In genomic region chr1:164602142-164602429, GRCh38 we compare ENCODE assay signal across 9 cellular contexts. TPM values are rescaled to one million over a fixed set of nuclear protein-coding genes. Genes with fewer than 3 reads are reported as not detected.
DNase-seq lines count a peak whose midpoint lies in the region; ATAC-seq and TF ChIP-seq lines count a peak whose summit lies in the region.
"Had no signal": no experiment of that assay in that cellular context is flagged by ENCODE, and none has a peak within 500 bp of the region (broad histone marks: within the 10 kb centered on the region; RNA-seq: fewer than 3 reads in every experiment).

No MANE protein-coding gene starts in this region.

- peaks cover 2% of the 10 kb centered on the region for H3K36me3 Mint-ChIP-seq in chondrocyte (ENCODE audit: low read depth)
- H3K36me3 Mint-ChIP-seq in activated T-cell treated with anti-CD3 and anti-CD28 coated beads, Interleukin-2, amount 50 U/mL, for 4 hours (ENCODE audit: insufficient read depth): no peaks in the 10 kb centered on the region

- H3K27ac ChIP-seq in HCT116 (ENCODE audit: low read depth, low read length) (peak overlapping the region; percentile 64), heart right ventricle (peak overlapping the region in 6 of 10 donors; percentile 23 to 69 (median 46)), sigmoid colon (peak overlapping the region; percentile 67 to 83 (median 73))

- H3K4me3 ChIP-seq in HCT116 (replicated peaks in 1 of 2; ENCODE audit: low read depth in 1 of 2, low read length in 2 of 2): peak overlapping the region in 1 of 2 experiments; percentile 39; a peak in 2 of 4 replicates
- H3K4me3 ChIP-seq in NT2/D1 (ENCODE audit: insufficient read length, low read depth): no peak overlapping the region
- no peak overlapping the region for H3K4me3 ChIP-seq in heart right ventricle
- peak overlapping the region in 1 of 4 donors; percentile 11 for H3K4me3 ChIP-seq in sigmoid colon

- H3K9me3 ChIP-seq in HCT116 (ENCODE audit: control insufficient read depth in 1 of 2, insufficient read depth in 1 of 2, low read depth in 1 of 2, low read length in 2 of 2) (no peaks in the 10 kb centered on the region), NT2/D1 (ENCODE audit: insufficient read depth, low read length) (no peaks in the 10 kb centered on the region), heart right ventricle (no peaks in the 10 kb centered on the region), sigmoid colon (no peaks in the 10 kb centered on the region)

- TF ChIP-seq POLR2A in HCT116 (IDR thresholded peaks at IDR 0.05; ENCODE audit: borderline replicate concordance, extremely low read depth, insufficient read depth, insufficient read length): no peak
- no peak for TF ChIP-seq POLR2A in sigmoid colon (IDR thresholded peaks at IDR 0.05)

- 0 out of 2 replicates have a peak, but pooled peaks have one; percentile 26 for TF ChIP-seq RAD21 in HCT116 (IDR thresholded peaks at IDR 0.05; ENCODE audit: low read depth)

- no peak for TF ChIP-seq EP300 in sigmoid colon (IDR thresholded peaks at IDR 0.05)

- no TSS peak for BruUV-seq in HCT116 (replicated peaks; lab: Mats Ljungman, UMichigan)

- no peak for TF ChIP-seq CTCF in HCT116 (IDR thresholded peaks at IDR 0.05 in 2 of 3, conservative IDR thresholded peaks at IDR 0.05 in 1 of 3; ENCODE audit: borderline replicate concordance in 1 of 3, insufficient read depth in 1 of 3, low read depth in 2 of 3, low read length in 2 of 3)
- TF ChIP-seq CTCF in heart right ventricle (IDR thresholded peaks at IDR 0.05): no peak
- no peak for TF ChIP-seq CTCF in sigmoid colon (IDR thresholded peaks at IDR 0.05)
- TF ChIP-seq CTCF in chondrocyte (IDR thresholded peaks at IDR 0.05): no peak

- DNase-seq in HCT116 (ENCODE audit: low read depth, low spot score) (peak; percentile 39), NT2/D1 (ENCODE audit: low read depth, low spot score) (no peak), heart right ventricle (no peak), sigmoid colon (no peak), chondrocyte (ENCODE audit: low spot score) (no peak)
- no peak for DNase-seq in activated T-cell treated with anti-CD3 and anti-CD28 coated beads, Interleukin-2, amount 50 U/mL, for 4 hours
- DNase-seq: activated CD4-positive, alpha-beta T cell treated with anti-CD3 and anti-CD28 coated beads, Interleukin-2, amount 50 U/mL, for 4 hours had no signal

- H3K4me1 ChIP-seq in HCT116 (ENCODE audit: control insufficient read depth in 1 of 2, insufficient read depth in 2 of 2, low read length in 2 of 2) (peaks cover 23 to 32% of the 10 kb centered on the region in 2 experiments), NT2/D1 (ENCODE audit: insufficient read depth, insufficient read length) (peaks cover 14% of the 10 kb centered on the region), heart right ventricle (peaks cover 3 to 64% (median 38%) of the 10 kb centered on the region in 9 donors), sigmoid colon (peaks cover 0 to 98% (median 85%) of the 10 kb centered on the region in 4 donors)

- CTCF ChIA-PET in HCT116 (lab: Charles Lee): interaction anchor here (0.9 kb wide), 1 partner anchor 8 kb away, joined by 4 read pairs; no protein-coding TSS in a partner anchor

- intact Hi-C loops in HCT116 (cut with micrococcal nuclease): loop anchor here (2.0 kb wide), 1 partner anchor 43 kb away; the partner anchor contains the start of gene PBX1
- intact Hi-C loops in heart right ventricle (cut with DNase I): loop anchor here in 1 of 10 donors (5.0 kb wide), 1 partner anchor 40 kb away; no protein-coding TSS in a partner anchor
- intact Hi-C loops in sigmoid colon (cut with DNase I): no loop called here

- RAD21 ChIA-PET in HCT116 (lab: Charles Lee; ENCODE audit: low non-redundant PET in 1 of 2, low total read pairs in 2 of 2, uncharacterized antibody in 2 of 2, unreplicated experiment in 2 of 2): interaction anchor here in 1 of 2 experiments (1.3 kb wide), 1 partner anchor 10 kb away, joined by 4 read pairs; no protein-coding TSS in a partner anchor

- POLR2A ChIA-PET in HCT116 (lab: Charles Lee): interaction anchor here (0.7 to 1.4 kb wide), 5 partner anchors 8 to 43 kb away, joined by 3 to 5 read pairs (median 3); partner anchors contain the start of gene PBX1

- no peaks in the 10 kb centered on the region for H3K27me3 Mint-ChIP-seq in chondrocyte (ENCODE audit: low read depth)
- H3K27me3 Mint-ChIP-seq in activated T-cell treated with anti-CD3 and anti-CD28 coated beads, Interleukin-2, amount 50 U/mL, for 4 hours (ENCODE audit: low read depth): no peaks in the 10 kb centered on the region

- H3K79me2 ChIP-seq in HCT116 (ENCODE audit: insufficient read depth, low read length): no peaks in the 10 kb centered on the region

- H3K27ac Mint-ChIP-seq in chondrocyte (ENCODE audit: unreplicated experiment): no peak overlapping the region

- 66 to 85% methylated on average over 4 of the region's 4 CpGs for WGBS in heart right ventricle, 2 donors
- WGBS in sigmoid colon, 2 donors: 12 to 53% methylated on average over 4 of the region's 4 CpGs

- ATAC-seq in HCT116 (peak; percentile 88), heart right ventricle (peak in 7 of 8 donors; percentile 13 to 42 (median 34)), HG03520 (IDR thresholded peaks at IDR 0.05; ENCODE audit: unreplicated experiment) (no peak), HG03139 (IDR thresholded peaks at IDR 0.05; ENCODE audit: unreplicated experiment) (no peak)
- no peak for ATAC-seq in activated T-cell treated with anti-CD3 and anti-CD28 coated beads, Interleukin-2, amount 50 U/mL, for 4 hours

- H3K4me1 Mint-ChIP-seq in chondrocyte (ENCODE audit: low read depth): peaks cover 43% of the 10 kb centered on the region
- no peaks in the 10 kb centered on the region for H3K4me1 Mint-ChIP-seq in activated T-cell treated with anti-CD3 and anti-CD28 coated beads, Interleukin-2, amount 50 U/mL, for 4 hours (ENCODE audit: low read depth)

- H3K27me3 ChIP-seq in HCT116 (ENCODE audit: insufficient read depth, low read length) (no peaks in the 10 kb centered on the region), NT2/D1 (ENCODE audit: insufficient read depth, insufficient read length) (no peaks in the 10 kb centered on the region), heart right ventricle (no peaks in the 10 kb centered on the region), sigmoid colon (no peaks in the 10 kb centered on the region)

- H3K36me3 ChIP-seq in HCT116 (ENCODE audit: control insufficient read depth in 1 of 2, insufficient read depth in 2 of 2, low read length in 2 of 2) (no peaks in the 10 kb centered on the region), NT2/D1 (ENCODE audit: insufficient read depth, insufficient read length, low read length) (peaks cover 11% of the 10 kb centered on the region), heart right ventricle (peaks cover 0 to 28% (median 0%) of the 10 kb centered on the region in 9 donors), sigmoid colon (peaks cover 0 to 9% (median 0%) of the 10 kb centered on the region in 4 donors)

- H3K4me3 Mint-ChIP-seq in chondrocyte (ENCODE audit: unreplicated experiment): no peak overlapping the region
- no peak overlapping the region for H3K4me3 Mint-ChIP-seq in activated T-cell treated with anti-CD3 and anti-CD28 coated beads, Interleukin-2, amount 50 U/mL, for 4 hours

- no peaks in the 10 kb centered on the region for H3K9me2 ChIP-seq in HCT116 (ENCODE audit: insufficient read depth)

- H3K9me3 Mint-ChIP-seq in chondrocyte (ENCODE audit: low read depth): no peaks in the 10 kb centered on the region
- peaks cover 4% of the 10 kb centered on the region for H3K9me3 Mint-ChIP-seq in activated T-cell treated with anti-CD3 and anti-CD28 coated beads, Interleukin-2, amount 50 U/mL, for 4 hours

- peak overlapping the region; percentile 90 for H2AFZ ChIP-seq in HCT116 (ENCODE audit: low read depth, low read length, poor library complexity, severe bottlenecking)

- H3K9ac ChIP-seq in HCT116 (ENCODE audit: low read length) (peak overlapping the region; percentile 48), NT2/D1 (ENCODE audit: insufficient read length, low read depth) (peak overlapping the region; percentile 27)

- peak overlapping the region; percentile 80 for H3K4me2 ChIP-seq in HCT116 (ENCODE audit: low read length)

- H4K20me1 ChIP-seq in HCT116 (ENCODE audit: insufficient read depth): no peaks in the 10 kb centered on the region

TF ChIP-seq in HCT116, 20 proteins besides CTCF, POLR2A, EP300 and RAD21:
- TF ChIP-seq CBX3 (IDR thresholded peaks at IDR 0.05; ENCODE audit: low read depth) (peak; percentile 46; the same call in 1 of the 2 replicates), EZH2 (IDR thresholded peaks at IDR 0.05) (no peak), YY1 (IDR thresholded peaks at IDR 0.05; ENCODE audit: extremely low read depth, insufficient replicate concordance, low read depth, low read length) (no peak), MAX (IDR thresholded peaks at IDR 0.05) (peak; percentile 82), SP1 (IDR thresholded peaks at IDR 0.05; ENCODE audit: low read depth) (peak; percentile 36), TCF7L2 (IDR thresholded peaks at IDR 0.05; ENCODE audit: borderline replicate concordance, extremely low read depth, insufficient read depth, insufficient read length) (no peak), JUND (IDR thresholded peaks at IDR 0.05) (peak; percentile 27; the same call in 1 of the 2 replicates), SIN3A (IDR thresholded peaks at IDR 0.05; ENCODE audit: low read depth) (peak; percentile 45; the same call in 1 of the 2 replicates), EZH2phosphoT487 (IDR thresholded peaks at IDR 0.05; ENCODE audit: borderline replicate concordance) (no peak), CEBPB (IDR thresholded peaks at IDR 0.05; ENCODE audit: low read depth) (0 out of 2 replicates have a peak, but pooled peaks have one; percentile 18), FOSL1 (IDR thresholded peaks at IDR 0.05; ENCODE audit: low read depth) (no peak)

RNA-seq across cellular contexts. Expression of gene PBX1, which starts 43.1 kb away (rescaled TPM):
- total RNA-seq in HCT116 (2021; ENCODE audit: unreplicated experiment) (29.6 TPM), heart right ventricle (10 to 100 TPM; 53.3 to 91.8 (median 64.4) TPM), sigmoid colon (100 to 1,000 TPM; 118 to 168 (median 161) TPM), chondrocyte (21.5 to 38.0 TPM (median 23.0 TPM) in 3 replicates)
- polyA plus RNA-seq in HCT116 (2012): 6.4 and 7.6 TPM in 2 replicates
- polyA plus RNA-seq in heart right ventricle (10 to 100 TPM; 13.3 to 17.6 TPM), sigmoid colon (10 to 100 TPM in 2 of 3 donors, 1 to 10 TPM in 1; 6.7 to 18.0 (median 11.4) TPM)
- under 1 TPM; 0.41 to 0.48 (median 0.47) TPM for total RNA-seq in activated T-cell treated with anti-CD3 and anti-CD28 coated beads, Interleukin-2, amount 50 U/mL, for 4 hours

Comparison
In these comparisons a context has a peak if more than half of its experiments do, and no peak if none do; other contexts are left out.
1. ATAC-seq: peak in HCT116 (single experiment) and heart right ventricle (7 of 8); none in HG03520 (single experiment), HG03139 (single experiment) and activated T-cell treated with anti-CD3 and anti-CD28 coated beads, Interleukin-2, amount 50 U/mL, for 4 hours (0 of 2).
2. RNA of gene PBX1, which starts 43.1 kb away (total RNA-seq): 118 to 168 TPM in sigmoid colon, 53.3 to 91.8 TPM in heart right ventricle, 29.6 TPM in HCT116 (single experiment) and 21.5 to 38.0 TPM in chondrocyte; 0.41 to 0.48 TPM in activated T-cell treated with anti-CD3 and anti-CD28 coated beads, Interleukin-2, amount 50 U/mL, for 4 hours; every median in the first group is over 10 times any median in the second.
3. Peak in every context shown above with its lines, with median percentiles within 50 percentile points of each other: H3K27ac ChIP-seq.